In the genomic region with DNA sequence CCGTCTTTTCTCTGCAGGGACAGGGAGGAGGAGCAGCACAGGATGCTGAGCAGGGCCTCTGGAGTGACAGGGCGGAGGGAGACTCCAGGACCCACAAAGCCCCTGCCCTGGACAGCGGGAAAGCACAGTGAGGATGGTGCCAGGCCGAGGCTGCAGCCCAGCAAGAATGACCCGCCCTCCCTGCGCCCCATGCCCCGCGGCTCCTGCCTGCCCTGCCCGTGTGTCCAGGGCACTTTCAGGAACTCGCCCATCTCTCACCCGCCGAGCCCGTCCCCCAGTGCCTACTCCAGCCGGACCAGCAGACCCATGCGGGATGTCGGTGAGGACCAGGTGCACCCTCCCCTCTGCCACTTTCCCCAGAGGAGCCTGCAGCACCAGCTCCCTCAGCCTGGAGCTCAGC, we compare ENCODE assay signal across 16 cellular contexts.
"Had no signal": no experiment of that assay in that cellular context is flagged by ENCODE, and none has a peak within 500 bp of the region (broad histone marks: within the 10 kb centered on the region; RNA-seq: fewer than 3 reads in every experiment).

No MANE protein-coding gene starts in this region.

- H3K36me3 ChIP-seq: ascending aorta, heart left ventricle, neutrophil, prostate gland, right lobe of liver had no signal

- H3K36me3 Mint-ChIP-seq: naive thymus-derived CD4-positive, alpha-beta T cell had no signal

- H3K27ac Mint-ChIP-seq: activated naive CD8-positive, alpha-beta T cell; naive thymus-derived CD4-positive, alpha-beta T cell; T-helper 1 cell treated with Interleukin-12 subunit alpha and Interleukin-12 subunit beta and Interleukin-4 antibody, amounts not matched to agents 30 μg/mL and 1 μg/mL, for 36 hours had no signal

- H3K4me1 ChIP-seq: ascending aorta, heart left ventricle, prostate gland, right lobe of liver had no signal

- H3K4me3 ChIP-seq: ascending aorta, heart left ventricle, prostate gland, right lobe of liver had no signal

- H3K9me3 Mint-ChIP-seq: naive thymus-derived CD4-positive, alpha-beta T cell; T-helper 1 cell treated with Interleukin-12 subunit alpha and Interleukin-12 subunit beta and Interleukin-4 antibody, amounts not matched to agents 30 μg/mL and 1 μg/mL, for 36 hours had no signal

- H3K4me3 Mint-ChIP-seq: activated naive CD8-positive, alpha-beta T cell; naive thymus-derived CD4-positive, alpha-beta T cell; T-helper 1 cell treated with Interleukin-12 subunit alpha and Interleukin-12 subunit beta and Interleukin-4 antibody, amounts not matched to agents 30 μg/mL and 1 μg/mL, for 36 hours had no signal

- ATAC-seq: heart left ventricle; naive thymus-derived CD4-positive, alpha-beta T cell; right lobe of liver; SK-N-SH treated with all-trans-retinoic acid at 6 μM for 48 hours; stimulated activated naive CD8-positive, alpha-beta T cell treated with anti-CD3 and anti-CD28 coated beads, Interleukin-15, Interleukin-2, amounts not matched to agents 100 U/mL and 50 U/mL, for 24 hours had no signal

- FAIRE-seq: bronchial epithelial cell, endothelial cell of umbilical vein, keratinocyte had no signal

- H3K9me3 ChIP-seq: ascending aorta, heart left ventricle, neutrophil, prostate gland, right lobe of liver had no signal

- DNase-seq: activated gamma-delta T cell; foreskin melanocyte; right lobe of liver; stimulated activated CD4-positive, alpha-beta T cell treated with anti-CD3 and anti-CD28 coated beads, Interleukin-12 subunit alpha, Interleukin-12 subunit beta, amount 100 ng/mL, for 4 hours had no signal

- H3K27me3 Mint-ChIP-seq: activated naive CD8-positive, alpha-beta T cell had no signal

- H3K27me3 ChIP-seq: ascending aorta, right lobe of liver had no signal

- H3K27ac ChIP-seq: ascending aorta, heart left ventricle, neutrophil, prostate gland, right lobe of liver had no signal
